Comparison of ENCODE assay signal across 15 cellular contexts in genomic region chr7:138610671-138611170, GRCh38.
"Had no signal": no experiment of that assay in that cellular context is flagged by ENCODE, and none has a peak within 500 bp of the region (broad histone marks: within the 10 kb centered on the region; RNA-seq: fewer than 3 reads in every experiment).

No MANE protein-coding gene starts in this region.

- H3K4me1 ChIP-seq: gastroesophageal sphincter, tibial artery had no signal

- H3K9me3 ChIP-seq: gastroesophageal sphincter, tibial artery had no signal

- H3K36me3 ChIP-seq: gastroesophageal sphincter, tibial artery had no signal

- H3K36me3 Mint-ChIP-seq: activated CD4-positive, alpha-beta memory T cell treated with anti-CD3 and anti-CD28 coated beads for 36 hours; natural killer cell treated with Interleukin-12 subunit alpha and Interleukin-12 subunit beta and Interleukin-15 and Interleukin-18, amount 100 ng/mL, for 72 hours had no signal

- H3K9me3 Mint-ChIP-seq: activated CD4-positive, alpha-beta memory T cell treated with anti-CD3 and anti-CD28 coated beads for 36 hours; activated T-cell treated with anti-CD3 and anti-CD28 coated beads, Interleukin-2, amount 50 U/mL, for 4 hours; natural killer cell treated with Interleukin-12 subunit alpha and Interleukin-12 subunit beta and Interleukin-15 and Interleukin-18, amount 100 ng/mL, for 72 hours had no signal

- H3K4me3 ChIP-seq: coronary artery, gastroesophageal sphincter, tibial artery had no signal

- ATAC-seq: activated T-cell treated with anti-CD3 and anti-CD28 coated beads, Interleukin-2, amount 50 U/mL, for 4 hours; gastroesophageal sphincter had no signal

- H3K27me3 Mint-ChIP-seq: activated CD4-positive, alpha-beta memory T cell treated with anti-CD3 and anti-CD28 coated beads for 36 hours; activated naive CD8-positive, alpha-beta T cell treated with anti-CD3 and anti-CD28 coated beads, Interleukin-2, amount 10 ng/mL, durations not matched to agents 7 days and 5 days had no signal

- H3K27ac Mint-ChIP-seq: activated CD4-positive, alpha-beta memory T cell treated with anti-CD3 and anti-CD28 coated beads for 36 hours; activated naive CD8-positive, alpha-beta T cell treated with anti-CD3 and anti-CD28 coated beads, Interleukin-2, amount 10 ng/mL, durations not matched to agents 7 days and 5 days; natural killer cell treated with Interleukin-12 subunit alpha and Interleukin-12 subunit beta and Interleukin-15 and Interleukin-18, amount 100 ng/mL, for 72 hours had no signal

- DNase-seq: activated CD4-positive, alpha-beta memory T cell treated with anti-CD3 and anti-CD28 coated beads for 36 hours; activated gamma-delta T cell; activated naive CD8-positive, alpha-beta T cell treated with anti-CD3 and anti-CD28 coated beads, Interleukin-2, amount 10 ng/mL, durations not matched to agents 7 days and 5 days; activated T-cell treated with anti-CD3 and anti-CD28 coated beads, Interleukin-2, amount 50 U/mL, for 4 hours; central memory CD4-positive, alpha-beta T cell; effector CD8-positive, alpha-beta T cell; retina; SIG-M5; stimulated activated CD4-positive, alpha-beta T cell treated with anti-CD3 and anti-CD28 coated beads, Interleukin-15, amount 100 ng/mL, for 24 hours; stimulated activated CD4-positive, alpha-beta T cell treated with anti-CD3 and anti-CD28 coated beads, Interleukin-4, amount 100 ng/mL, for 4 hours; T-helper 2 cell; tibial artery had no signal

- H3K4me3 Mint-ChIP-seq: activated CD4-positive, alpha-beta memory T cell treated with anti-CD3 and anti-CD28 coated beads for 36 hours; activated naive CD8-positive, alpha-beta T cell treated with anti-CD3 and anti-CD28 coated beads, Interleukin-2, amount 10 ng/mL, durations not matched to agents 7 days and 5 days; activated T-cell treated with anti-CD3 and anti-CD28 coated beads, Interleukin-2, amount 50 U/mL, for 4 hours; natural killer cell treated with Interleukin-12 subunit alpha and Interleukin-12 subunit beta and Interleukin-15 and Interleukin-18, amount 100 ng/mL, for 72 hours had no signal

- H3K27ac ChIP-seq: coronary artery, gastroesophageal sphincter, tibial artery had no signal

- H3K27me3 ChIP-seq: gastroesophageal sphincter, tibial artery had no signal
